ENCODE assay signal across 17 cellular contexts in the genomic region with DNA sequence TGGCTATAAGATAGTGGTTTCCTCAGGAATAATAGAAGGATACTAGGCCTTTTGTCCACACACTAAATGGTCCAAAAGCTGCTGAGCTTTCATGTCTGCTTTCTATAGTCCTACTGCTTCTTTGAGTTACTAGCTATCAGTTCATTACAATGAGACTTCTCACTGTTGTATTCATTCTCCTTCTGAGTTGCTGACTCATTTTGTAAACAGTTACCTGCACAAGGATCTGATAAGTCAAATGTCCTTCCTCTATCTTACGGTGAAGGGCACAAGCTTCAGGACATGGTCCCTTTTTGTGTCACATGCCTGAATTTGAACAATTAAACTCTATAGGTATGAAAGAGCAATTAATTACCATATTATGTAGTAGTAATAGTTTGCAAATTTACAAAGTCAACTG.
DNase-seq lines count a peak whose midpoint lies in the region; ATAC-seq and TF ChIP-seq lines count a peak whose summit lies in the region.
"Had no signal": no experiment of that assay in that cellular context is flagged by ENCODE, and none has a peak within 500 bp of the region (broad histone marks: within the 10 kb centered on the region; RNA-seq: fewer than 3 reads in every experiment).

No MANE protein-coding gene starts in this region.

- ATAC-seq in GM19043 (IDR thresholded peaks at IDR 0.05; ENCODE audit: low read depth, unreplicated experiment) (peak; percentile 46), HG03442 (IDR thresholded peaks at IDR 0.05; ENCODE audit: unreplicated experiment) (peak; percentile 82)
- ATAC-seq: gastrocnemius medialis had no signal

- no peaks in the 10 kb centered on the region for H3K27me3 ChIP-seq in dorsolateral prefrontal cortex
- H3K27me3 ChIP-seq: gastrocnemius medialis had no signal

- DNase-seq in epithelial cell of esophagus (ENCODE audit: low read depth) = peak; percentile 61
- no peak for DNase-seq in dorsolateral prefrontal cortex
- DNase-seq in HPDE6-E6E7 (ENCODE audit: extremely low spot score) = no peak
- no peak for DNase-seq in DMS 273 treated with DMSO at 0.1 percent for 48 hours (lab: John Stamatoyannopoulos, UW)
- no peak for DNase-seq in cerebellum (ENCODE audit: low spot score)
- DNase-seq: CD4-positive, alpha-beta memory T cell; effector memory CD4-positive, alpha-beta T cell; gastrocnemius medialis; KG1; midbrain; NCI-H1417 treated with DMSO at 0.1 percent for 48 hours; stimulated activated naive CD4-positive, alpha-beta T cell; WERI-Rb-1 had no signal

- TF ChIP-seq CTCF in 22Rv1 (IDR thresholded peaks at IDR 0.05) = no peak
- no peak for TF ChIP-seq CTCF in epithelial cell of esophagus (IDR thresholded peaks at IDR 0.05; ENCODE audit: insufficient read depth, low read depth, low read length, missing control alignments)
- no peak for TF ChIP-seq CTCF in dorsolateral prefrontal cortex (IDR thresholded peaks at IDR 0.05 in 54 of 56, conservative IDR thresholded peaks at IDR 0.05 in 2 of 56; ENCODE audit: low read depth in 1 of 56, partially characterized antibody in 56 of 56)

- peak overlapping the region; percentile 42 for H3K27ac ChIP-seq in 22Rv1
- no peak overlapping the region for H3K27ac ChIP-seq in dorsolateral prefrontal cortex
- H3K27ac ChIP-seq: gastrocnemius medialis, skin epidermis, WERI-Rb-1 had no signal

- H3K4me3 ChIP-seq in epithelial cell of esophagus (ENCODE audit: low read length) = no peak overlapping the region
- no peak overlapping the region for H3K4me3 ChIP-seq in dorsolateral prefrontal cortex
- H3K4me3 ChIP-seq: gastrocnemius medialis, skin epidermis had no signal

- intact Hi-C loops in dorsolateral prefrontal cortex (cut with DNase I) = no loop called here
